29 cellular contexts compared by ENCODE assay signal in the genomic region with DNA sequence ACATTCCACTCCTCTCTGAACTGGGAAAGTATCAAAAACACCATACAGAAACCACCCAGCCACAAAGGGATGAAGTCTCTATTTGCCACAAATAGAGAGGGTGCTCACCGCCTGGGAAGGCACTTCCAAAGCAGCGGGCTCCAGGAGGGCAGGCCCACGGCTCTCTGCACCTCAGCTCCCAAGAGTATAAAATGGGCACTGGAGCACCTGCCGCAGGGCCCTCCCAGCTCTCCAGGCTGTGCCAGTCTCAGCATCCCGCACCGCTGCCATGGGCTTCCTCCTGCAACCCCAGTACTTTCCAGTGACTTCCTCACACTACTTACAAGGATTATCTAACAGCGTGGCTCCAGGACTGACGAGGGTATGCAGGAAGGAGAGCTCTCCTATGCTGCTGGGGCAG.
"Had no signal": no experiment of that assay in that cellular context is flagged by ENCODE, and none has a peak within 500 bp of the region (broad histone marks: within the 10 kb centered on the region; RNA-seq: fewer than 3 reads in every experiment).

No MANE protein-coding gene starts in this region.

- H3K27ac Mint-ChIP-seq: immature natural killer cell; memory B cell; naive thymus-derived CD4-positive, alpha-beta T cell; natural killer cell treated with Interleukin-12 subunit alpha and Interleukin-12 subunit beta and Interleukin-15 and Interleukin-18, amount 100 ng/mL, for 72 hours; stimulated activated memory B cell treated with anti-CD40 and anti-IgM and Interleukin-4, amounts not matched to agents 10 μg/mL and 1 μg/mL and 100 μg/mL, for 72 hours had no signal

- ATAC-seq: left colon; left lung; mucosa of descending colon; naive thymus-derived CD4-positive, alpha-beta T cell; natural killer cell treated with Interleukin-12 subunit alpha and Interleukin-12 subunit beta and Interleukin-15 and Interleukin-18, amount 100 ng/mL, for 72 hours; right cardiac atrium; sciatic nerve; stimulated activated memory B cell treated with anti-CD40 and anti-IgM and Interleukin-4, amounts not matched to agents 10 μg/mL and 1 μg/mL and 100 μg/mL, for 72 hours; upper lobe of right lung had no signal

- H3K4me1 Mint-ChIP-seq: immature natural killer cell; naive thymus-derived CD4-positive, alpha-beta T cell; stimulated activated memory B cell treated with anti-CD40 and anti-IgM and Interleukin-4, amounts not matched to agents 10 μg/mL and 1 μg/mL and 100 μg/mL, for 72 hours had no signal

- H3K4me1 ChIP-seq: prostate gland had no signal

- H3K9me3 Mint-ChIP-seq: immature natural killer cell; memory B cell; natural killer cell treated with Interleukin-12 subunit alpha and Interleukin-12 subunit beta and Interleukin-15 and Interleukin-18, amount 100 ng/mL, for 72 hours; neural crest cell; stimulated activated memory B cell treated with anti-CD40 and anti-IgM and Interleukin-4, amounts not matched to agents 10 μg/mL and 1 μg/mL and 100 μg/mL, for 72 hours had no signal

- H3K36me3 ChIP-seq: left lung, ovary, prostate gland had no signal

- H3K27ac ChIP-seq: left lung, ovary, prostate gland, stomach, suprapubic skin, thoracic aorta, tibial artery, upper lobe of right lung had no signal

- H3K9me3 ChIP-seq: left lung, mucosa of descending colon, ovary, prostate gland, stomach, suprapubic skin, thoracic aorta, tibial artery, upper lobe of right lung had no signal

- H3K4me3 ChIP-seq: left lung, mucosa of descending colon, ovary, prostate gland, stomach, suprapubic skin, thoracic aorta, tibial artery, upper lobe of right lung had no signal

- H3K27me3 Mint-ChIP-seq: stimulated activated memory B cell treated with anti-CD40 and anti-IgM and Interleukin-4, amounts not matched to agents 10 μg/mL and 1 μg/mL and 100 μg/mL, for 72 hours had no signal

- H3K27me3 ChIP-seq: left lung, ovary, stomach, suprapubic skin, tibial artery, upper lobe of right lung had no signal

- H3K36me3 Mint-ChIP-seq: immature natural killer cell; memory B cell; naive thymus-derived CD4-positive, alpha-beta T cell; natural killer cell treated with Interleukin-12 subunit alpha and Interleukin-12 subunit beta and Interleukin-15 and Interleukin-18, amount 100 ng/mL, for 72 hours had no signal

- DNase-seq: hypothalamus; immature natural killer cell; kidney; left colon; midbrain; mucosa of descending colon; naive thymus-derived CD4-positive, alpha-beta T cell; retina; right cardiac atrium; small intestine; stimulated activated CD4-positive, alpha-beta T cell treated with anti-CD3 and anti-CD28 coated beads, Interleukin-1b, Interleukin-23, amount 100 ng/mL, for 48 hours; stimulated activated CD4-positive, alpha-beta T cell treated with anti-CD3 and anti-CD28 coated beads, Interleukin-2, amount 100 ng/mL, for 48 hours; stimulated activated CD4-positive, alpha-beta T cell treated with anti-CD3 and anti-CD28 coated beads, Interleukin-4, amount 100 ng/mL, for 4 hours; stimulated activated CD8-positive, alpha-beta memory T cell treated with anti-CD3 and anti-CD28 coated beads, Interleukin-4, amount 100 ng/mL, for 48 hours; stimulated activated naive CD4-positive, alpha-beta T cell treated with Interleukin-2 at 50 U/mL for 16 hours; stomach; tibial artery; trophoblast cell; upper lobe of right lung had no signal

- H3K4me3 Mint-ChIP-seq: immature natural killer cell; memory B cell; naive thymus-derived CD4-positive, alpha-beta T cell; natural killer cell treated with Interleukin-12 subunit alpha and Interleukin-12 subunit beta and Interleukin-15 and Interleukin-18, amount 100 ng/mL, for 72 hours; neural crest cell; stimulated activated memory B cell treated with anti-CD40 and anti-IgM and Interleukin-4, amounts not matched to agents 10 μg/mL and 1 μg/mL and 100 μg/mL, for 72 hours had no signal
